ENCODE assay signal across 18 cellular contexts in the genomic region with DNA sequence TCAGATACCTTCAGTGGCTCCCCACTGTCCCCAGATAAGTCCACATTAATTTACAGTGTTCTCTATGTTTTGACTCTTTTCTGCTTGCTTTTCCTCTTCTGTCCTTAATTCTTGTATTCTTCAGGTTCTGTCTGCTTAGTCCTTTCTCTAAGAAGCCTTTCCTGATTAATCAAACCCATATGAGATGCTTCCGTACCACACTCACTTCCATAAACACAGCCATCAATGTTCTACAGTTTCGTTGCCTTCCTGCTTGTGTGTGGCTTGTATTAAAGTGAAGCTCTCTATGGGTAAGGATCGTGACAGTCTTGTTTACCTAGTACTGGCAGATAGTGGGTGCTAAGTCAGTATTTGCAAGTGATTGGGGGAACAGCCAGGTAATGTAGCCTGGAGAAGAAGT.
"Had no signal": no experiment of that assay in that cellular context is flagged by ENCODE, and none has a peak within 500 bp of the region (broad histone marks: within the 10 kb centered on the region; RNA-seq: fewer than 3 reads in every experiment).

No MANE protein-coding gene starts in this region.

- H3K4me3 ChIP-seq: coronary artery, heart left ventricle, left lung, lower lobe of right lung, psoas muscle, right lobe of liver, testis, tibial nerve, upper lobe of right lung had no signal

- DNase-seq: central memory CD4-positive, alpha-beta T cell; dorsolateral prefrontal cortex; effector CD8-positive, alpha-beta T cell; heart left ventricle; left lung; lower lobe of right lung; midbrain; psoas muscle; retina; right lobe of liver; stimulated activated CD4-positive, alpha-beta T cell treated with anti-CD3 and anti-CD28 coated beads, Interleukin-4, amount 100 ng/mL, for 1 hour; stimulated activated CD8-positive, alpha-beta memory T cell treated with anti-CD3 and anti-CD28 coated beads, Interleukin-4, amount 100 ng/mL, for 48 hours; stimulated activated naive CD8-positive, alpha-beta T cell treated with anti-CD3 and anti-CD28 coated beads, Interleukin-15, amount 100 ng/mL, for 72 hours; testis; upper lobe of right lung had no signal

- H3K9me3 ChIP-seq: heart left ventricle, left lung, lower lobe of right lung, psoas muscle, right lobe of liver, testis, tibial nerve, upper lobe of right lung had no signal

- ATAC-seq: heart left ventricle; left lung; lower lobe of right lung; right lobe of liver; stimulated activated effector memory CD8-positive, alpha-beta T cell treated with anti-CD3 and anti-CD28 coated beads, Interleukin-12 subunit alpha, Interleukin-12 subunit beta, amount 100 ng/mL, for 72 hours; stimulated activated naive CD8-positive, alpha-beta T cell treated with anti-CD3 and anti-CD28 coated beads, Interleukin-15, amount 100 ng/mL, for 72 hours; upper lobe of right lung had no signal

- H3K27me3 ChIP-seq: dorsolateral prefrontal cortex, heart left ventricle, left lung, right lobe of liver, testis, tibial nerve, upper lobe of right lung had no signal

- H3K4me1 ChIP-seq: psoas muscle, right lobe of liver, testis, upper lobe of right lung had no signal

- H3K27ac ChIP-seq: coronary artery, heart left ventricle, left lung, lower lobe of right lung, psoas muscle, right lobe of liver, testis, tibial nerve, upper lobe of right lung had no signal
